ENCODE assay signal across 8 cellular contexts in the genomic region with DNA sequence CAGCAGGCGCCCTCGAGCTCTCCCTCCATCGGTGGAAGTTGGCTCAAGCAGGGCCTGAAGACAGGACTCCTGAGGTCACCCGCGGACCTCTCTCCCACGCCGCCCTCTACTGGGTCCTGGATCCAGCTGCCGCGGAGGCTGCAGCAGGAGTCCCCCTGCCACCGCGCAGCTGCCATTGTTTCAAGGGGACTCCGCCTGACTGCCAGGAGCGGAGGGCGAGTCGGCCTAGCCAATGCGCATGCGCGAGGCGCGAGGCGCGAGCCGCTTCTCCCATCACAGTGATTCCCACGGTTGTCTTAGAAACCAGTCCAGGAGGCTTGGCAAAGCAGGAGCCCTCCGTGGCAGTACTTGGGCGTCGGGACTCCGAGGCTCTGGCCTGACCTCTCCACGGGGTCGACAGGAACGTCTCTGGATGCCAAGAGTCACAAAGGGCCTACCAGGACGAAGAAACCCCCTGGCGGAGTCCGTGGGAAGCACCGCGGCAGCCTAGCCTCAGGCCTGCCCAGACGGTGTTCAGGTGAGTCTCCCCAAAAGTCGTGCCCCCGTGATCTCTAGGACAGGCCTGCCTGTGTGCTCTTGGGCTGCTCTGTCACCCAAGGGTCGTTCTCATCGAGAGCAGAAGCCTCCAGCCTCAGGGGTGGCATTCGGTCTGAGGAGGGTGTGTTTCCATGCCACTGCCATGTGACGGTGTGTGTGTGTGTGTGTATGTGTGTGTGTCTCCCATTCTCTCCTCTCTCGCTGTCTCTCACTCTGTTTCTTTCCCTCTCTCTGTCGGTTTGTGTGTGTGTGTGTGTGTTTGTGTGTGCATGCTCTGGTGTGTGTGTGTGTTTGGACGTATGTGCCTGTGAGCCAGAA.
DNase-seq lines count a peak whose midpoint lies in the region; ATAC-seq and TF ChIP-seq lines count a peak whose summit lies in the region.

No MANE protein-coding gene starts in this region.

- H3K9me3 ChIP-seq in AG04450 (ENCODE audit: control insufficient read depth, insufficient read depth, low read length) (peaks cover 31% of the 10 kb centered on the region; the same call in 1 of the 2 replicates), right lobe of liver (no peaks in the 10 kb centered on the region)

- H3K27ac ChIP-seq in AG04450 (ENCODE audit: low read depth, low read length) (no peak overlapping the region), brain microvascular endothelial cell (no peak overlapping the region), right lobe of liver (no peak overlapping the region)

- intact Hi-C loops in right lobe of liver (cut with DNase I) = no loop called here

- H3K36me3 ChIP-seq in brain microvascular endothelial cell (replicated peaks) (no peaks in the 10 kb centered on the region), right lobe of liver (no peaks in the 10 kb centered on the region)

- CTCF ChIA-PET in AG04450 (lab: Charles Lee) = no interaction called here

- POLR2A ChIA-PET in AG04450 (lab: Yijun Ruan, JAX) = no interaction called here

- ATAC-seq in GM19023 (IDR thresholded peaks at IDR 0.05; ENCODE audit: unreplicated experiment) (peak; percentile 82), HG03439 (IDR thresholded peaks at IDR 0.05; ENCODE audit: unreplicated experiment) (peak; percentile 81), right lobe of liver (peak; percentile 48 to 64 (median 58))

- DNase-seq in AG04450 (ENCODE audit: low read depth, low spot score) (no peak), T-helper 2 cell (peak in 4 of 5 experiments; percentile 27 to 59 (median 50)), brain microvascular endothelial cell (peak; percentile 35), right lobe of liver (peak in 1 of 3 donors; percentile 48), ACHN (no peak)
- DNase-seq in stimulated activated CD8-positive, alpha-beta memory T cell treated with anti-CD3 and anti-CD28 coated beads, Interleukin-15, amount 100 ng/mL, for 4 hours (ENCODE audit: low read depth in 2 of 2) = peak; percentile 21 to 25

- TF ChIP-seq CTCF in AG04450 (IDR thresholded peaks at IDR 0.05; ENCODE audit: low read depth, low read length) (peak; percentile 26), brain microvascular endothelial cell (IDR thresholded peaks at IDR 0.05; ENCODE audit: low read depth, low read length, missing control alignments) (peak; percentile 53), right lobe of liver (IDR thresholded peaks at IDR 0.05) (peak in 3 of 4 donors; percentile 9 to 19 (median 19))

- H3K4me1 ChIP-seq in right lobe of liver = peaks cover 0 to 4% (median 0%) of the 10 kb centered on the region in 4 donors

- in situ Hi-C loops in brain microvascular endothelial cell (cut with HindIII; ENCODE audit: low pct_ligation_motif_present, low sequenced_read_pairs) (no loop called here), ACHN (cut with HindIII; ENCODE audit: low pct_ligation_motif_present, low pct_unique_long_range_greater_than_20kb, low sequenced_read_pairs) (no loop called here)

- TF ChIP-seq POLR2A in right lobe of liver (IDR thresholded peaks at IDR 0.05) = no peak

- H3K4me3 ChIP-seq in AG04450 (ENCODE audit: low read depth, low read length) (peak overlapping the region; percentile 35), brain microvascular endothelial cell (ENCODE audit: low read depth, low read length) (peak overlapping the region; percentile 42), right lobe of liver (peak overlapping the region in 2 of 3 donors; percentile 1 to 38)

- H3K27me3 ChIP-seq in AG04450 (ENCODE audit: control insufficient read depth, insufficient read depth, low read length) (no peaks in the 10 kb centered on the region), brain microvascular endothelial cell (replicated peaks) (no peaks in the 10 kb centered on the region), right lobe of liver (no peaks in the 10 kb centered on the region)

- WGBS in right lobe of liver (ENCODE audit: insufficient coverage, low coverage, low lambda C conversion rate, missing lambda C conversion rate) = 27% methylated on average over 20 of the region's 46 CpGs

Comparison
In these comparisons a context has a peak if more than half of its experiments do, and no peak if none do; other contexts are left out.
1. DNase-seq: peak in T-helper 2 cell (4 of 5), brain microvascular endothelial cell (single experiment) and stimulated activated CD8-positive, alpha-beta memory T cell treated with anti-CD3 and anti-CD28 coated beads, Interleukin-15, amount 100 ng/mL, for 4 hours (2 of 2); none in AG04450 (single experiment) and ACHN (single experiment).
2. Peak in every context shown above with its lines, with median percentiles within 50 percentile points of each other: H3K4me3 ChIP-seq, CTCF ChIP-seq and ATAC-seq.